In the genomic region with DNA sequence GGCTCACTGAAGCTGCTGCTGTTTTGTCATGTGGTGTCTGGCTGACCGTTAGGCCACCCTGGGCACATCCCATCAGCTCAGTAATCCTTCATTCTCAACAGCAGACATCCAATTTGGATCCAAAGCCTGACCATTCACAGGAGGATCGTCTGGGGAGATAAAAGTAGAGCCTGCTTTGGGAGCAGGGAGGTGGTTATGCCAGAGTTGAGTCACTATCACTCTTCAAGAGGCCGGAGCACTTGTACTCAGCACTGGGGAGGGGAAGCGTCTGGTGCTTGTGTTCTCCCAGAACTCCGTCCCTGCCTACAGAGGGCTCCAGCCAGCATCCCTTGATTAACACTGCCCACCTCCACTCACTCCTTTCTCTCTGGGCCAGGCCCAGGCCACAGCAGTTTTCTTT, we compare ENCODE assay signal across 26 cellular contexts.
A peak's percentile ranks its signal among the peaks of the same experiment; 100 is the strongest.
DNase-seq lines count a peak whose midpoint lies in the region; ATAC-seq and TF ChIP-seq lines count a peak whose summit lies in the region.
"Had no signal": no experiment of that assay in that cellular context is flagged by ENCODE, and none has a peak within 500 bp of the region (broad histone marks: within the 10 kb centered on the region; RNA-seq: fewer than 3 reads in every experiment).

No MANE protein-coding gene starts in this region.

- no peaks in the 10 kb centered on the region for H3K9me2 ChIP-seq in Karpas-422 (replicated peaks; ENCODE audit: insufficient read depth, low read length)

- peak; percentile 76 to 95 for ATAC-seq in left cardiac atrium
- peak; percentile 85 for ATAC-seq in left ventricle myocardium superior
- ATAC-seq in left lung: peak; percentile 37
- no peak for ATAC-seq in HG03457 (IDR thresholded peaks at IDR 0.05; ENCODE audit: unreplicated experiment)
- ATAC-seq: A549, HepG2 had no signal

- H2AFZ ChIP-seq in Karpas-422 (ENCODE audit: low read length): no peak overlapping the region

- H3K9me3 ChIP-seq in left lung (no peaks in the 10 kb centered on the region), Karpas-422 (ENCODE audit: low read length) (no peaks in the 10 kb centered on the region)
- H3K9me3 ChIP-seq: A549; BLaER1 treated with 17β-estradiol and CSF1 and Interleukin-3, amounts not matched to agents 10 nM and 100 nM; Peyer's patch; SJCRH30 had no signal

- no peak overlapping the region for H3K4me2 ChIP-seq in Karpas-422 (ENCODE audit: low read depth, low read length, poor library complexity, severe bottlenecking)
- H3K4me2 ChIP-seq: A549; BLaER1 treated with 17β-estradiol and CSF1 and Interleukin-3, amounts not matched to agents 10 nM and 100 nM had no signal

- H4K20me1 ChIP-seq in Karpas-422 (ENCODE audit: insufficient read depth, low read depth, low read length): no peaks in the 10 kb centered on the region
- H4K20me1 ChIP-seq: BLaER1 treated with 17β-estradiol and CSF1 and Interleukin-3, amounts not matched to agents 10 nM and 100 nM had no signal

- H3K27ac ChIP-seq in left lung: no peak overlapping the region
- no peak overlapping the region for H3K27ac ChIP-seq in Karpas-422 (ENCODE audit: low read length)
- H3K27ac ChIP-seq: A549; BLaER1 treated with 17β-estradiol and CSF1 and Interleukin-3, amounts not matched to agents 10 nM and 100 nM; Peyer's patch; SJCRH30 had no signal

- H3K4me3 ChIP-seq in left lung (no peak overlapping the region), Karpas-422 (ENCODE audit: low read length) (no peak overlapping the region)
- H3K4me3 ChIP-seq: A549; BLaER1 treated with 17β-estradiol and CSF1 and Interleukin-3, amounts not matched to agents 10 nM and 100 nM; Peyer's patch; SJCRH30 had no signal

- H3K27me3 ChIP-seq in left lung (peaks cover 0 to 29% of the 10 kb centered on the region in 2 donors), Karpas-422 (ENCODE audit: low read length) (no peaks in the 10 kb centered on the region)
- H3K27me3 ChIP-seq: BLaER1 treated with 17β-estradiol and CSF1 and Interleukin-3, amounts not matched to agents 10 nM and 100 nM; Peyer's patch; SJCRH30 had no signal

- no peaks in the 10 kb centered on the region for H3K79me2 ChIP-seq in Karpas-422 (ENCODE audit: low read length)

- no peaks in the 10 kb centered on the region for H3K36me3 ChIP-seq in left lung
- H3K36me3 ChIP-seq in Karpas-422 (ENCODE audit: insufficient read depth, low read length): no peaks in the 10 kb centered on the region
- H3K36me3 ChIP-seq: BLaER1 treated with 17β-estradiol and CSF1 and Interleukin-3, amounts not matched to agents 10 nM and 100 nM; Peyer's patch; SJCRH30 had no signal

- H3K4me1 ChIP-seq in left lung: no peaks in the 10 kb centered on the region
- H3K4me1 ChIP-seq in Karpas-422 (ENCODE audit: low read length): no peaks in the 10 kb centered on the region
- H3K4me1 ChIP-seq: A549; BLaER1 treated with 17β-estradiol and CSF1 and Interleukin-3, amounts not matched to agents 10 nM and 100 nM; Peyer's patch; SJCRH30 had no signal

- DNase-seq in left cardiac atrium (no peak), cardiac septum (ENCODE audit: low spot score) (no peak), left ventricle myocardium superior (no peak), left lung (no peak), Karpas-422 (no peak), DMS153 treated with DMSO at 0.1 percent for 48 hours (lab: John Stamatoyannopoulos, UW; ENCODE audit: unreplicated experiment) (no peak)
- DNase-seq: AML-193; CD4-positive, alpha-beta T cell; COR-L47; EL; GF-D8; Kasumi-1; NCI-H1092 treated with DMSO at 0.1 percent for 48 hours; NCI-H1436; NCI-H187; NCI-H2081 treated with DMSO at 0.1 percent for 48 hours; NCI-H2171; NCI-H226; NCI-H510A; NCI-H69; Peyer's patch; SJCRH30 had no signal

- TF ChIP-seq CTCF in left lung (IDR thresholded peaks at IDR 0.05): no peak

- intact Hi-C loops in left cardiac atrium (cut with DNase I) (no loop called here), cardiac septum (cut with DNase I) (no loop called here), left ventricle myocardium superior (cut with micrococcal nuclease) (loop anchor here (10.0 kb wide), 2 partner anchors 65 to 685 kb away; no protein-coding TSS in a partner anchor), left lung (cut with DNase I) (no loop called here)

- no peak overlapping the region for H3K9ac ChIP-seq in Karpas-422 (ENCODE audit: low read length)
- H3K9ac ChIP-seq: BLaER1 treated with 17β-estradiol and CSF1 and Interleukin-3, amounts not matched to agents 10 nM and 100 nM had no signal
